30 cellular contexts compared by ENCODE assay signal in genomic region chr10:93166116-93166515, GRCh38.
DNase-seq lines count a peak whose midpoint lies in the region; ATAC-seq and TF ChIP-seq lines count a peak whose summit lies in the region.
"Had no signal": no experiment of that assay in that cellular context is flagged by ENCODE, and none has a peak within 500 bp of the region (broad histone marks: within the 10 kb centered on the region; RNA-seq: fewer than 3 reads in every experiment).

No MANE protein-coding gene starts in this region.

- peak; percentile 97 to 100 (median 99) for ATAC-seq in right lobe of liver
- no peak for ATAC-seq in GM21723 (IDR thresholded peaks at IDR 0.05; ENCODE audit: unreplicated experiment)
- no peak for ATAC-seq in activated CD4-positive, CD25-positive, alpha-beta regulatory T cell treated with anti-CD3 and anti-CD28 coated beads, Interleukin-2, amount 50 U/mL, for 24 hours
- ATAC-seq: activated CD8-positive, alpha-beta memory T cell treated with anti-CD3 and anti-CD28 coated beads, Interleukin-2, amount 10 ng/mL, durations not matched to agents 7 days and 5 days; activated naive CD8-positive, alpha-beta T cell treated with anti-CD3 and anti-CD28 coated beads, Interleukin-2, amount 50 U/mL, for 24 hours; activated T-cell treated with anti-CD3 and anti-CD28 coated beads, Interleukin-2, amount 50 U/mL, for 4 hours; naive thymus-derived CD8-positive, alpha-beta T cell; T-cell had no signal

- H3K27ac ChIP-seq in OCI-LY3 (ENCODE audit: low read length) (no peak overlapping the region), right lobe of liver (peak overlapping the region in 1 of 3 donors; percentile 30), neural progenitor cell (no peak overlapping the region)
- H3K27ac ChIP-seq: colonic mucosa, left ventricle myocardium inferior, RWPE1, tibial nerve had no signal

- WGBS in right lobe of liver (ENCODE audit: insufficient coverage, low coverage, low lambda C conversion rate, missing lambda C conversion rate) = 17% methylated on average over 3 of the region's 3 CpGs

- H3K9me3 ChIP-seq in OCI-LY3 (ENCODE audit: insufficient read depth, low read length) (no peaks in the 10 kb centered on the region), right lobe of liver (no peaks in the 10 kb centered on the region), neural progenitor cell (ENCODE audit: low read depth) (peaks cover 10% of the 10 kb centered on the region)
- H3K9me3 ChIP-seq: colonic mucosa had no signal

- intact Hi-C loops in right lobe of liver (cut with DNase I) = no loop called here

- H3K4me2 ChIP-seq in OCI-LY3 (ENCODE audit: low read length) = 0 out of 2 replicates have a peak overlapping the region, but pooled peaks have one; percentile 7
- no peak overlapping the region for H3K4me2 ChIP-seq in neural progenitor cell

- H3K4me3 ChIP-seq in OCI-LY3 (ENCODE audit: low read length) = no peak overlapping the region
- no peak overlapping the region for H3K4me3 ChIP-seq in right lobe of liver
- no peak overlapping the region for H3K4me3 ChIP-seq in neural progenitor cell
- H3K4me3 ChIP-seq: colonic mucosa, left ventricle myocardium inferior, tibial nerve had no signal

- H3K4me3 Mint-ChIP-seq in progenitor cell of endocrine pancreas (ENCODE audit: low read depth) = no peak overlapping the region
- no peak overlapping the region for H3K4me3 Mint-ChIP-seq in neural progenitor cell
- H3K4me3 Mint-ChIP-seq: activated B cell treated with CpG ODN at 0.5 μM for 24 hours; activated CD8-positive, alpha-beta memory T cell treated with anti-CD3 and anti-CD28 coated beads, Interleukin-2, amount 10 ng/mL, durations not matched to agents 7 days and 5 days; activated naive CD8-positive, alpha-beta T cell treated with anti-CD3 and anti-CD28 coated beads, Interleukin-2, amount 50 U/mL, for 24 hours; activated T-cell treated with anti-CD3 and anti-CD28 coated beads, Interleukin-2, amount 50 U/mL, for 4 hours; naive thymus-derived CD8-positive, alpha-beta T cell; T-cell had no signal

- peaks cover 8% of the 10 kb centered on the region for H3K9me3 Mint-ChIP-seq in progenitor cell of endocrine pancreas (ENCODE audit: low read depth)
- peaks cover 14% of the 10 kb centered on the region for H3K9me3 Mint-ChIP-seq in neural progenitor cell

- H3K27ac Mint-ChIP-seq in progenitor cell of endocrine pancreas (peak overlapping the region; percentile 39), neural progenitor cell (no peak overlapping the region)
- H3K27ac Mint-ChIP-seq: activated B cell treated with CpG ODN at 0.5 μM for 24 hours; activated CD8-positive, alpha-beta memory T cell treated with anti-CD3 and anti-CD28 coated beads, Interleukin-2, amount 10 ng/mL, durations not matched to agents 7 days and 5 days; activated naive CD8-positive, alpha-beta T cell treated with anti-CD3 and anti-CD28 coated beads, Interleukin-2, amount 50 U/mL, for 24 hours; naive thymus-derived CD8-positive, alpha-beta T cell; T-cell had no signal

- H3K27me3 ChIP-seq in OCI-LY3 (ENCODE audit: low read depth, low read length) (no peaks in the 10 kb centered on the region), right lobe of liver (no peaks in the 10 kb centered on the region), neural progenitor cell (no peaks in the 10 kb centered on the region)
- H3K27me3 ChIP-seq: colonic mucosa, tibial nerve had no signal

- no peak for TF ChIP-seq POLR2A in right lobe of liver (IDR thresholded peaks at IDR 0.05)

- H3K4me1 ChIP-seq in OCI-LY3 (ENCODE audit: low read length) = peaks cover 4% of the 10 kb centered on the region
- peaks cover 0 to 16% (median 3%) of the 10 kb centered on the region in 4 donors for H3K4me1 ChIP-seq in right lobe of liver
- no peaks in the 10 kb centered on the region for H3K4me1 ChIP-seq in neural progenitor cell
- H3K4me1 ChIP-seq: colonic mucosa, left ventricle myocardium inferior, tibial nerve had no signal

- H3K27me3 Mint-ChIP-seq in progenitor cell of endocrine pancreas = no peaks in the 10 kb centered on the region
- peaks cover 2% of the 10 kb centered on the region for H3K27me3 Mint-ChIP-seq in neural progenitor cell (ENCODE audit: insufficient read depth, low read depth)

- H3K9ac ChIP-seq in OCI-LY3 (ENCODE audit: low read length) (no peak overlapping the region), neural progenitor cell (no peak overlapping the region)

- no peaks in the 10 kb centered on the region for H4K20me1 ChIP-seq in OCI-LY3 (ENCODE audit: insufficient read depth, low read length)
- no peaks in the 10 kb centered on the region for H4K20me1 ChIP-seq in neural progenitor cell (ENCODE audit: low read depth)

- H3K36me3 Mint-ChIP-seq in progenitor cell of endocrine pancreas (ENCODE audit: insufficient read depth) (peaks cover 3% of the 10 kb centered on the region), neural progenitor cell (peaks cover 2% of the 10 kb centered on the region)

- H3F3A ChIP-seq in neural progenitor cell (ENCODE audit: low read depth) = no peaks in the 10 kb centered on the region

- TF ChIP-seq CTCF in OCI-LY3 (IDR thresholded peaks at IDR 0.05; ENCODE audit: low read depth, low read length) = no peak
- no peak for TF ChIP-seq CTCF in right lobe of liver (IDR thresholded peaks at IDR 0.05)
- TF ChIP-seq CTCF in progenitor cell of endocrine pancreas (IDR thresholded peaks at IDR 0.05; ENCODE audit: unreplicated experiment) = no peak
- TF ChIP-seq CTCF in neural progenitor cell (IDR thresholded peaks at IDR 0.05) = no peak

- no peak overlapping the region for H2AFZ ChIP-seq in OCI-LY3 (ENCODE audit: low read depth, low read length)
- no peak overlapping the region for H2AFZ ChIP-seq in neural progenitor cell (replicated peaks)

- H3K36me3 ChIP-seq in OCI-LY3 (replicated peaks; ENCODE audit: low read depth, low read length) = no peaks in the 10 kb centered on the region
- H3K36me3 ChIP-seq in right lobe of liver = no peaks in the 10 kb centered on the region
- no peaks in the 10 kb centered on the region for H3K36me3 ChIP-seq in neural progenitor cell
- H3K36me3 ChIP-seq: colonic mucosa, left ventricle myocardium inferior, tibial nerve had no signal

- DNase-seq in DMS53 (lab: John Stamatoyannopoulos, UW) (peak; percentile 12), DMS53 treated with DMSO at 0.1 percent for 48 hours (lab: John Stamatoyannopoulos, UW; ENCODE audit: unreplicated experiment) (no peak), right lobe of liver (peak; percentile 50 to 75 (median 62)), progenitor cell of endocrine pancreas (ENCODE audit: low spot score, unreplicated experiment) (no peak), neural progenitor cell (ENCODE audit: low spot score) (no peak)
- DNase-seq: 8988T; activated B cell treated with CpG ODN at 0.5 μM for 24 hours; activated CD4-positive, alpha-beta T cell treated with anti-CD3 and anti-CD28 coated beads, Interleukin-2, amount 50 U/mL, for 4 hours; activated CD8-positive, alpha-beta memory T cell treated with anti-CD3 and anti-CD28 coated beads, Interleukin-2, amount 10 ng/mL, durations not matched to agents 7 days and 5 days; activated gamma-delta T cell treated with Interleukin-2 at 50 U/mL for 16 hours; activated naive CD8-positive, alpha-beta T cell treated with anti-CD3 and anti-CD28 coated beads, Interleukin-2, amount 50 U/mL, for 24 hours; activated T-cell treated with anti-CD3 and anti-CD28 coated beads, Interleukin-2, amount 50 U/mL, for 4 hours; colonic mucosa; DND-41; effector memory CD4-positive, alpha-beta T cell; glutamatergic neuron; KBM-7; left ventricle myocardium inferior; naive thymus-derived CD8-positive, alpha-beta T cell; NCI-H2081 treated with DMSO at 0.1 percent for 48 hours; NCI-H345; NCI-H774; stimulated activated CD4-positive, alpha-beta T cell treated with anti-CD3 and anti-CD28 coated beads, Interleukin-15, amount 100 ng/mL, for 24 hours; stimulated activated CD4-positive, alpha-beta T cell treated with anti-CD3 and anti-CD28 coated beads, Interleukin-4, amount 100 ng/mL, for 4 hours; T-cell had no signal

- H3K4me1 Mint-ChIP-seq in progenitor cell of endocrine pancreas (ENCODE audit: low read depth) (peaks cover 8% of the 10 kb centered on the region), neural progenitor cell (no peaks in the 10 kb centered on the region)
- H3K4me1 Mint-ChIP-seq: activated CD8-positive, alpha-beta memory T cell treated with anti-CD3 and anti-CD28 coated beads, Interleukin-2, amount 10 ng/mL, durations not matched to agents 7 days and 5 days; activated naive CD8-positive, alpha-beta T cell treated with anti-CD3 and anti-CD28 coated beads, Interleukin-2, amount 50 U/mL, for 24 hours; naive thymus-derived CD8-positive, alpha-beta T cell; T-cell had no signal

- H3K79me2 ChIP-seq in OCI-LY3 (ENCODE audit: low read length) (no peaks in the 10 kb centered on the region), neural progenitor cell (ENCODE audit: low read depth) (no peaks in the 10 kb centered on the region)

Comparison
In these comparisons a context has a peak if more than half of its experiments do, and no peak if none do; other contexts are left out.
1. DNase-seq: peak in DMS53 (single experiment) and right lobe of liver (3 of 3); none in DMS53 treated with DMSO at 0.1 percent for 48 hours (single experiment), progenitor cell of endocrine pancreas (single experiment) and neural progenitor cell (single experiment).
2. ATAC-seq: peak in right lobe of liver (4 of 4); none in GM21723 (single experiment) and activated CD4-positive, CD25-positive, alpha-beta regulatory T cell treated with anti-CD3 and anti-CD28 coated beads, Interleukin-2, amount 50 U/mL, for 24 hours (0 of 2).